Comparison of ENCODE assay signal across 15 cellular contexts in the genomic region with DNA sequence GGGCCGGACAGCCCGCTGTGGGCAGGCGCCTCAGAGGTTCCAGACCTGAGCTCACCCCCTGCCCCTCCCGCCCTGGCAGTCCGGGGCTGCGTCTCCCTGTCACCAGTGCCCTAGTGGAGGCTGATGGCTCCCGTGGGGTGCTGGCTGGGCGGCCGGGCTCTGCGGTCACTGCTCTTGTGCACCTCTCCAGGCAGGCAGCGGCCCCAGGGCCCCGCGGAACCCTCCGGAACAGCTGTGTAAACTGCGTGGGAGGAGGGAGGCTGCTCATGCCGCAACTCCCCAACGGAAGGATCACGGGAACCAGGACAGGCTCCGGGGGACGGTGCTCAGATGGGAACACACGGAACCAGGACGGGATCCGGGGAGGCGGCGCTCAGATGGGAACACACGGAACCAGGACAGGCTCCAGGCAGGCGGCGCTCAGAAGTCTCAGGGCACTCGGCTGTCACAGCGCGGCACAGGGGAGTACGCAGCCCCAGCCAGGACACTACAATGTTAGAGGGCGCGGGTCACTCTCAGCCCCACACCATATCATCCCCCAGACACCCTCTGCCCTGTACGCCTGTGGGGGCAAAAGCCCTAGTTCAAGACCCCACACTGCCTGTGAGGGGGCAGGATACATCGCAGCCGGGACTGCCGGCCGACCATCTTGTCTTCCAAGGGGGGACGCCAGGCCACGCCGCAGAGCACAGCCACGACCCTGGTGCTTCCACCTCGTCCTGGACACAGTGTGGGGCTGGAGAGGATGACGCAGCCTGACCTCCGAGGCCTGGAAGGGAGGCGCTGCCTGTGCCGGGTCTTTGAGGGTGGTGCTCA.
"Had no signal": no experiment of that assay in that cellular context is flagged by ENCODE, and none has a peak within 500 bp of the region (broad histone marks: within the 10 kb centered on the region; RNA-seq: fewer than 3 reads in every experiment).

No MANE protein-coding gene starts in this region.

- DNase-seq: activated CD4-positive, alpha-beta T cell treated with anti-CD3 and anti-CD28 coated beads for 1 hour; activated CD4-positive, alpha-beta T cell treated with anti-CD3 and anti-CD28 coated beads, Interleukin-2, amount 50 U/mL, for 48 hours; activated naive CD4-positive, alpha-beta T cell; activated naive CD8-positive, alpha-beta T cell treated with anti-CD3 and anti-CD28 coated beads for 36 hours; amniotic stem cell; colonic mucosa; foreskin melanocyte; head of caudate nucleus; retina; stimulated activated CD4-positive, alpha-beta T cell treated with anti-CD3 and anti-CD28 coated beads, Interleukin-4, amount 100 ng/mL, for 24 hours; upper lobe of right lung; WERI-Rb-1 had no signal

- H3K36me3 ChIP-seq: cardiac muscle cell, colonic mucosa, upper lobe of right lung, WERI-Rb-1 had no signal

- H3K27me3 ChIP-seq: cardiac muscle cell, colonic mucosa, upper lobe of right lung had no signal

- H3K4me3 ChIP-seq: cardiac muscle cell, colonic mucosa, thoracic aorta, upper lobe of right lung had no signal

- ATAC-seq: stimulated activated effector memory CD8-positive, alpha-beta T cell treated with anti-CD3 and anti-CD28 coated beads, Interleukin-12 subunit alpha, Interleukin-12 subunit beta, amount 100 ng/mL, for 72 hours; upper lobe of right lung had no signal

- H3K4me1 ChIP-seq: colonic mucosa, upper lobe of right lung had no signal

- H3K9me3 ChIP-seq: colonic mucosa, thoracic aorta, upper lobe of right lung had no signal

- H3K27ac ChIP-seq: cardiac muscle cell, colonic mucosa, thoracic aorta, upper lobe of right lung, WERI-Rb-1 had no signal
